In genomic region chr13:48497669-48498068, GRCh38 we compare ENCODE assay signal across 22 cellular contexts. TPM values are rescaled to one million over a fixed set of nuclear protein-coding genes. Genes with fewer than 3 reads are reported as not detected.
DNase-seq lines count a peak whose midpoint lies in the region; ATAC-seq, FAIRE-seq and TF ChIP-seq lines count a peak whose summit lies in the region.
"Had no signal": no experiment of that assay in that cellular context is flagged by ENCODE, and none has a peak within 500 bp of the region (broad histone marks: within the 10 kb centered on the region; RNA-seq: fewer than 3 reads in every experiment).

No MANE protein-coding gene starts in this region.

- peak overlapping the region; percentile 76 for H3K27ac Mint-ChIP-seq in activated CD4-positive, alpha-beta T cell treated with anti-CD3 and anti-CD28 coated beads, Interleukin-2, amount 10 ng/mL, durations not matched to agents 7 days and 5 days
- H3K27ac Mint-ChIP-seq in activated CD4-positive, alpha-beta T cell treated with anti-CD3 and anti-CD28 coated beads for 36 hours: no peak overlapping the region
- peak overlapping the region; percentile 86 for H3K27ac Mint-ChIP-seq in T-helper 17 cell
- H3K27ac Mint-ChIP-seq in stimulated activated memory B cell treated with anti-CD40 and anti-IgM and Interleukin-4, amounts not matched to agents 10 μg/mL and 1 μg/mL and 100 μg/mL, for 72 hours: no peak overlapping the region

- intact Hi-C loops in activated CD4-positive, alpha-beta T cell treated with anti-CD3 and anti-CD28 coated beads for 36 hours (cut with DNase I, micrococcal nuclease): no loop called here

- DNase-seq in activated CD4-positive, alpha-beta T cell treated with anti-CD3 and anti-CD28 coated beads, Interleukin-2, amount 10 ng/mL, durations not matched to agents 7 days and 5 days: no peak
- no peak for DNase-seq in activated CD4-positive, alpha-beta T cell treated with anti-CD3 and anti-CD28 coated beads for 36 hours
- no peak for DNase-seq in GM12891 (ENCODE audit: insufficient read length, low spot score)
- no peak for DNase-seq in T-helper 17 cell
- DNase-seq in pons (ENCODE audit: low spot score): peak; percentile 70
- no peak for DNase-seq in DMS153 (lab: John Stamatoyannopoulos, UW)
- DNase-seq in NAMALWA (ENCODE audit: low spot score): no peak
- DNase-seq: ACHN; H7; MM.1S; NCI-H1092; NCI-H1436; NCI-H187 treated with DMSO at 0.1 percent for 48 hours; NCI-H226; NCI-H510A treated with DMSO at 0.1 percent for 48 hours; NCI-H774; NK-92 treated with Interleukin-12 subunit alpha and Interleukin-12 subunit beta, amount 100 ng/mL, for 24 hours; SIG-M5 had no signal

- H3K9me3 Mint-ChIP-seq in activated CD4-positive, alpha-beta T cell treated with anti-CD3 and anti-CD28 coated beads, Interleukin-2, amount 10 ng/mL, durations not matched to agents 7 days and 5 days: peaks cover 3% of the 10 kb centered on the region
- H3K9me3 Mint-ChIP-seq in activated CD4-positive, alpha-beta T cell treated with anti-CD3 and anti-CD28 coated beads for 36 hours (ENCODE audit: low read depth): no peaks in the 10 kb centered on the region
- H3K9me3 Mint-ChIP-seq in stimulated activated memory B cell treated with anti-CD40 and anti-IgM and Interleukin-4, amounts not matched to agents 10 μg/mL and 1 μg/mL and 100 μg/mL, for 72 hours: no peaks in the 10 kb centered on the region

- peaks cover 71% of the 10 kb centered on the region for H3K4me1 Mint-ChIP-seq in activated CD4-positive, alpha-beta T cell treated with anti-CD3 and anti-CD28 coated beads, Interleukin-2, amount 10 ng/mL, durations not matched to agents 7 days and 5 days
- peaks cover 24% of the 10 kb centered on the region for H3K4me1 Mint-ChIP-seq in activated CD4-positive, alpha-beta T cell treated with anti-CD3 and anti-CD28 coated beads for 36 hours
- H3K4me1 Mint-ChIP-seq in T-helper 17 cell: peaks cover 27% of the 10 kb centered on the region
- peaks cover 33% of the 10 kb centered on the region for H3K4me1 Mint-ChIP-seq in stimulated activated memory B cell treated with anti-CD40 and anti-IgM and Interleukin-4, amounts not matched to agents 10 μg/mL and 1 μg/mL and 100 μg/mL, for 72 hours

- CTCF ChIA-PET in activated CD4-positive, alpha-beta T cell treated with anti-CD3 and anti-CD28 coated beads, Interleukin-2, amount 10 ng/mL, durations not matched to agents 7 days and 5 days (lab: Charles Lee): interaction anchor here (1.0 to 1.7 kb wide), 4 partner anchors 8 to 254 kb away, joined by 3 to 7 read pairs (median 3); no protein-coding TSS in a partner anchor
- CTCF ChIA-PET in activated CD4-positive, alpha-beta T cell treated with anti-CD3 and anti-CD28 coated beads for 36 hours (lab: Charles Lee): interaction anchor here (1.9 kb wide), 1 partner anchor 9 kb away, joined by 7 read pairs; no protein-coding TSS in a partner anchor

- no peaks in the 10 kb centered on the region for H3K27me3 Mint-ChIP-seq in activated CD4-positive, alpha-beta T cell treated with anti-CD3 and anti-CD28 coated beads, Interleukin-2, amount 10 ng/mL, durations not matched to agents 7 days and 5 days
- H3K27me3 Mint-ChIP-seq in activated CD4-positive, alpha-beta T cell treated with anti-CD3 and anti-CD28 coated beads for 36 hours: no peaks in the 10 kb centered on the region
- H3K27me3 Mint-ChIP-seq in T-helper 17 cell: no peaks in the 10 kb centered on the region
- H3K27me3 Mint-ChIP-seq in stimulated activated memory B cell treated with anti-CD40 and anti-IgM and Interleukin-4, amounts not matched to agents 10 μg/mL and 1 μg/mL and 100 μg/mL, for 72 hours: peaks cover 12% of the 10 kb centered on the region

- ATAC-seq in activated CD4-positive, alpha-beta T cell treated with anti-CD3 and anti-CD28 coated beads for 36 hours: no peak
- ATAC-seq in T-helper 17 cell: no peak
- no peak for ATAC-seq in stimulated activated memory B cell treated with anti-CD40 and anti-IgM and Interleukin-4, amounts not matched to agents 10 μg/mL and 1 μg/mL and 100 μg/mL, for 72 hours
- ATAC-seq: Panc1, SK-N-SH treated with all-trans-retinoic acid at 6 μM for 48 hours had no signal

- H3K9me3 ChIP-seq in T-helper 17 cell (ENCODE audit: control insufficient read depth, low read length, poor library complexity, severe bottlenecking): no peaks in the 10 kb centered on the region

- no peak overlapping the region for H3K4me3 Mint-ChIP-seq in activated CD4-positive, alpha-beta T cell treated with anti-CD3 and anti-CD28 coated beads, Interleukin-2, amount 10 ng/mL, durations not matched to agents 7 days and 5 days
- no peak overlapping the region for H3K4me3 Mint-ChIP-seq in activated CD4-positive, alpha-beta T cell treated with anti-CD3 and anti-CD28 coated beads for 36 hours
- H3K4me3 Mint-ChIP-seq in T-helper 17 cell: no peak overlapping the region
- no peak overlapping the region for H3K4me3 Mint-ChIP-seq in stimulated activated memory B cell treated with anti-CD40 and anti-IgM and Interleukin-4, amounts not matched to agents 10 μg/mL and 1 μg/mL and 100 μg/mL, for 72 hours

- POLR2A ChIA-PET in activated CD4-positive, alpha-beta T cell treated with anti-CD3 and anti-CD28 coated beads, Interleukin-2, amount 10 ng/mL, durations not matched to agents 7 days and 5 days (lab: Charles Lee): no interaction called here
- POLR2A ChIA-PET in activated CD4-positive, alpha-beta T cell treated with anti-CD3 and anti-CD28 coated beads for 36 hours (lab: Charles Lee): no interaction called here

- no peak for TF ChIP-seq POLR2A in GM12891 (IDR thresholded peaks at IDR 0.05; ENCODE audit: low read depth, low read length)

- peaks cover 49% of the 10 kb centered on the region for H3K36me3 Mint-ChIP-seq in activated CD4-positive, alpha-beta T cell treated with anti-CD3 and anti-CD28 coated beads, Interleukin-2, amount 10 ng/mL, durations not matched to agents 7 days and 5 days (ENCODE audit: low read depth)
- no peaks in the 10 kb centered on the region for H3K36me3 Mint-ChIP-seq in activated CD4-positive, alpha-beta T cell treated with anti-CD3 and anti-CD28 coated beads for 36 hours (ENCODE audit: low read depth)
- H3K36me3 Mint-ChIP-seq in T-helper 17 cell (ENCODE audit: low read depth): no peaks in the 10 kb centered on the region
- peaks cover 4% of the 10 kb centered on the region for H3K36me3 Mint-ChIP-seq in stimulated activated memory B cell treated with anti-CD40 and anti-IgM and Interleukin-4, amounts not matched to agents 10 μg/mL and 1 μg/mL and 100 μg/mL, for 72 hours

- FAIRE-seq in GM12891 (lab: Jason Lieb, UNC): peak; percentile 66
- FAIRE-seq: D721Med had no signal

TF ChIP-seq in GM12891, 5 proteins besides CTCF, POLR2A, EP300 and RAD21:
- TF ChIP-seq PAX5 (IDR thresholded peaks at IDR 0.05; ENCODE audit: insufficient read depth, low read length, severe bottlenecking) (no peak), POU2F2 (IDR thresholded peaks at IDR 0.05; ENCODE audit: low read depth, low read length) (no peak), TAF1 (IDR thresholded peaks at IDR 0.05; ENCODE audit: low read depth, low read length) (no peak), SPI1 (IDR thresholded peaks at IDR 0.05; ENCODE audit: low read depth, low read length) (no peak), POLR2AphosphoS5 (IDR thresholded peaks at IDR 0.05; ENCODE audit: low read depth, low read length) (no peak)
TF ChIP-seq in GM12891: peak in this region for 0.

RNA-seq across cellular contexts. Expression of gene RCBTB2, which starts 35.2 kb away (rescaled TPM):
- 10 to 100 TPM; 22.5 to 24.5 TPM for total RNA-seq in activated CD4-positive, alpha-beta T cell treated with anti-CD3 and anti-CD28 coated beads, Interleukin-2, amount 10 ng/mL, durations not matched to agents 7 days and 5 days
- total RNA-seq in activated CD4-positive, alpha-beta T cell treated with anti-CD3 and anti-CD28 coated beads for 36 hours: 1 to 10 TPM; 1.1 to 1.6 TPM
- polyA plus RNA-seq in GM12891 (2012; ENCODE audit: low read depth, missing spikeins): 15.5 TPM
- total RNA-seq in T-helper 17 cell: 10 to 100 TPM; 12.5 to 13.7 TPM

Comparison
In these comparisons a context has a peak if more than half of its experiments do, and no peak if none do; other contexts are left out.
1. H3K27ac Mint-ChIP-seq: peak in activated CD4-positive, alpha-beta T cell treated with anti-CD3 and anti-CD28 coated beads, Interleukin-2, amount 10 ng/mL, durations not matched to agents 7 days and 5 days (single experiment) and T-helper 17 cell (single experiment); none in activated CD4-positive, alpha-beta T cell treated with anti-CD3 and anti-CD28 coated beads for 36 hours (single experiment) and stimulated activated memory B cell treated with anti-CD40 and anti-IgM and Interleukin-4, amounts not matched to agents 10 μg/mL and 1 μg/mL and 100 μg/mL, for 72 hours (single experiment).
2. RNA of gene RCBTB2, which starts 35.2 kb away (total RNA-seq): 22.5 to 24.5 TPM in activated CD4-positive, alpha-beta T cell treated with anti-CD3 and anti-CD28 coated beads, Interleukin-2, amount 10 ng/mL, durations not matched to agents 7 days and 5 days and 12.5 to 13.7 TPM in T-helper 17 cell; 1.1 to 1.6 TPM in activated CD4-positive, alpha-beta T cell treated with anti-CD3 and anti-CD28 coated beads for 36 hours; every median in the first group is over 4 times any median in the second.